25 cellular contexts compared by ENCODE assay signal in the genomic region with DNA sequence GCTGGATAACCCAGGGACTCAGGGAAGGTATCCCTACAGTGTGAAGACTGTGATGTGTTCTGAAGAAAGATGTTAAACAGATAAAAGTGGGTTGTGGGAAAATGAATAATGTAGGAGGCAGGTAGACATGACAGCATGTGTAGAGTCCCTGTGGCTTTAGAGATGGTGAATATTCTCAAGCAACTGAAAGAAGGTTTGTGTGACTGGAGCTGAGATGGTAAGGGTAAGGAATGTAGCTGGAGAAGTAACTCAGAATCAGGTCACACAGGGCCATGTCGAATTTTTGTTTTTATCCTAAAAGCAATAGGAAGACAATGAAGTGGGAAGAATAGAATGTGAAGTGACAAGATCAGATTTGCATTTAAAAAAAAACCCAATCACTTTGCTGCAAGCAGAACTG. TPM values are rescaled to one million over a fixed set of nuclear protein-coding genes. Genes with fewer than 3 reads are reported as not detected.
DNase-seq lines count a peak whose midpoint lies in the region; ATAC-seq, FAIRE-seq and TF ChIP-seq lines count a peak whose summit lies in the region.
"Had no signal": no experiment of that assay in that cellular context is flagged by ENCODE, and none has a peak within 500 bp of the region (broad histone marks: within the 10 kb centered on the region; RNA-seq: fewer than 3 reads in every experiment).

No MANE protein-coding gene starts in this region.

- H3K36me3 ChIP-seq in H1 (ENCODE audit: control insufficient read depth in 2 of 4, insufficient read depth in 4 of 4, low read length in 3 of 4) (no peaks in the 10 kb centered on the region; a peak in 1 of 8 replicates), breast epithelium (no peaks in the 10 kb centered on the region)
- H3K36me3 ChIP-seq: BLaER1 treated with 17β-estradiol and CSF1 and Interleukin-3, amounts not matched to agents 10 nM and 100 nM had no signal

- no peak overlapping the region for H3K4ac ChIP-seq in H1 (replicated peaks; ENCODE audit: insufficient read length, low read depth, low read length)

- no peak overlapping the region for H4K8ac ChIP-seq in H1 (ENCODE audit: extremely low read depth, insufficient read depth, low read length)

- no peak overlapping the region for H3K18ac ChIP-seq in H1 (ENCODE audit: extremely low read depth, low read length)

- no peak overlapping the region for H2BK20ac ChIP-seq in H1 (ENCODE audit: low read length)

- H3K27ac Mint-ChIP-seq in Calu3 (ENCODE audit: unreplicated experiment) (peak overlapping the region; percentile 7), WTC11 (peak overlapping the region; percentile 4; the same call in 1 of the 2 replicates)
- no peak overlapping the region for H3K27ac Mint-ChIP-seq in activated T-cell treated with anti-CD3 and anti-CD28 coated beads, Interleukin-2, amount 50 U/mL, for 72 hours
- H3K27ac Mint-ChIP-seq: B cell; CD4-positive, alpha-beta T cell; CD8-positive, alpha-beta T cell had no signal

- H3K27ac ChIP-seq in H1 (ENCODE audit: low read depth, low read length), result no peak overlapping the region
- H3K27ac ChIP-seq in breast epithelium, result no peak overlapping the region
- H3K27ac ChIP-seq: BLaER1 treated with 17β-estradiol and CSF1 and Interleukin-3, amounts not matched to agents 10 nM and 100 nM; C4-2B had no signal

- no peak overlapping the region for H2AFZ ChIP-seq in H1 (ENCODE audit: low read length)

- no peak overlapping the region for H4K91ac ChIP-seq in H1 (replicated peaks; ENCODE audit: insufficient read length, low read length)

- H3K27me3 Mint-ChIP-seq in Calu3 (ENCODE audit: unreplicated experiment) (no peaks in the 10 kb centered on the region), WTC11 (ENCODE audit: low read depth) (no peaks in the 10 kb centered on the region)
- H3K27me3 Mint-ChIP-seq in activated T-cell treated with anti-CD3 and anti-CD28 coated beads, Interleukin-2, amount 50 U/mL, for 72 hours (ENCODE audit: low read depth), result no peaks in the 10 kb centered on the region
- H3K27me3 Mint-ChIP-seq: B cell; CD4-positive, alpha-beta T cell had no signal

- H3K27me3 ChIP-seq in H1 (replicated peaks in 1 of 4; ENCODE audit: control insufficient read depth in 3 of 4, extremely low read depth in 1 of 4, insufficient read depth in 3 of 4, low read length in 3 of 4) (no peaks in the 10 kb centered on the region), breast epithelium (no peaks in the 10 kb centered on the region)
- H3K27me3 ChIP-seq: BLaER1 treated with 17β-estradiol and CSF1 and Interleukin-3, amounts not matched to agents 10 nM and 100 nM had no signal

- no peaks in the 10 kb centered on the region for H3K79me1 ChIP-seq in H1 (ENCODE audit: low read depth, low read length)

- ATAC-seq in WTC11, result peak; percentile 57
- no peak for ATAC-seq in activated T-cell treated with anti-CD3 and anti-CD28 coated beads, Interleukin-2, amount 50 U/mL, for 72 hours (replicated peaks in 1 of 2)
- no peak for ATAC-seq in HG03108 (IDR thresholded peaks at IDR 0.05; ENCODE audit: unreplicated experiment)
- ATAC-seq: CD8-positive, alpha-beta T cell; GM12878 had no signal

- H4K20me1 ChIP-seq in H1 (replicated peaks in 1 of 2; ENCODE audit: control insufficient read depth in 1 of 2, insufficient read depth in 2 of 2, low read length in 2 of 2), result no peaks in the 10 kb centered on the region
- H4K20me1 ChIP-seq: BLaER1 treated with 17β-estradiol and CSF1 and Interleukin-3, amounts not matched to agents 10 nM and 100 nM had no signal

- H3K56ac ChIP-seq in H1 (replicated peaks; ENCODE audit: insufficient read length, low read depth, low read length), result no peak overlapping the region

- DNase-seq in Calu3 (no peak), WTC11 (ENCODE audit: low spot score) (no peak), H1 (ENCODE audit: low read depth in 1 of 2, low spot score in 2 of 2) (no peak), breast epithelium (ENCODE audit: low spot score in 2 of 2) (no peak), NCI-H526 (lab: John Stamatoyannopoulos, UW) (no peak)
- no peak for DNase-seq in activated T-cell treated with anti-CD3 and anti-CD28 coated beads, Interleukin-2, amount 50 U/mL, for 72 hours
- DNase-seq: 8988T; AML-193; Caco-2; CD4-positive, alpha-beta T cell; CD8-positive, alpha-beta T cell; DMS 273 treated with DMSO at 0.1 percent for 48 hours; DMS153; DMS53; DMS79; DND-41; EL; GDM1 had no signal

- no peak overlapping the region for H2BK5ac ChIP-seq in H1 (ENCODE audit: low read depth, low read length)

- H2BK120ac ChIP-seq in H1 (replicated peaks; ENCODE audit: low read depth, low read length), result no peak overlapping the region

- H3K9ac ChIP-seq in H1 (replicated peaks in 1 of 4; ENCODE audit: extremely low read depth in 1 of 4, low read depth in 3 of 4, low read length in 3 of 4), result no peak overlapping the region
- H3K9ac ChIP-seq: BLaER1 treated with 17β-estradiol and CSF1 and Interleukin-3, amounts not matched to agents 10 nM and 100 nM had no signal

- CTCF ChIA-PET in Calu3 (lab: Charles Lee) (interaction anchor here (0.6 to 0.9 kb wide), 2 partner anchors 11 to 115 kb away, joined by 3 to 4 read pairs; no protein-coding TSS in a partner anchor), WTC11 (lab: Charles Lee) (interaction anchor here (0.9 kb wide), 1 partner anchor 11 kb away, joined by 3 read pairs; no protein-coding TSS in a partner anchor), H1 (lab: Charles Lee; ENCODE audit: partially characterized antibody) (interaction anchor here (0.6 to 0.7 kb wide), 2 partner anchors 10 to 1276 kb away, joined by 3 read pairs; no protein-coding TSS in a partner anchor)

- no peak for TF ChIP-seq RAD21 in H1 (IDR thresholded peaks at IDR 0.05 in 1 of 2, conservative IDR thresholded peaks at IDR 0.05 in 1 of 2; ENCODE audit: low read depth in 2 of 2, low read length in 2 of 2)

- peaks cover 9% of the 10 kb centered on the region for H3K36me3 Mint-ChIP-seq in Calu3 (ENCODE audit: insufficient read depth, unreplicated experiment)
- H3K36me3 Mint-ChIP-seq in WTC11, result peaks cover 6% of the 10 kb centered on the region
- no peaks in the 10 kb centered on the region for H3K36me3 Mint-ChIP-seq in activated T-cell treated with anti-CD3 and anti-CD28 coated beads, Interleukin-2, amount 50 U/mL, for 72 hours (ENCODE audit: insufficient read depth in 2 of 2)
- H3K36me3 Mint-ChIP-seq: CD8-positive, alpha-beta T cell had no signal

- H3K4me3 ChIP-seq in H1 (ENCODE audit: extremely low read depth in 1 of 4, insufficient read depth in 2 of 4, low read depth in 3 of 4, low read length in 4 of 4) (no peak overlapping the region), breast epithelium (no peak overlapping the region)
- H3K4me3 ChIP-seq: BLaER1 treated with 17β-estradiol and CSF1 and Interleukin-3, amounts not matched to agents 10 nM and 100 nM; GM12878 had no signal

- H3K4me1 ChIP-seq in H1 (replicated peaks in 1 of 4; ENCODE audit: control insufficient read depth in 3 of 4, insufficient read depth in 4 of 4, low read length in 3 of 4), result peaks cover 0 to 7% (median 1%) of the 10 kb centered on the region in 4 experiments; a peak in 3 of 7 replicates
- H3K4me1 ChIP-seq in breast epithelium, result no peaks in the 10 kb centered on the region
- H3K4me1 ChIP-seq: BLaER1 treated with 17β-estradiol and CSF1 and Interleukin-3, amounts not matched to agents 10 nM and 100 nM; Caco-2 had no signal

- BruUV-seq in Calu3 (replicated peaks; lab: Mats Ljungman, UMichigan), result no TSS peak

- H4K5ac ChIP-seq in H1 (ENCODE audit: insufficient read length, low read depth, low read length), result no peak overlapping the region

- H3K4me2 ChIP-seq in H1 (ENCODE audit: insufficient read depth in 1 of 2, low read depth in 2 of 2, low read length in 2 of 2), result no peak overlapping the region
- H3K4me2 ChIP-seq: BLaER1 treated with 17β-estradiol and CSF1 and Interleukin-3, amounts not matched to agents 10 nM and 100 nM had no signal

- no peak overlapping the region for H3K14ac ChIP-seq in H1 (ENCODE audit: insufficient read length)

- TF ChIP-seq CTCF in Calu3 (IDR thresholded peaks at IDR 0.05; ENCODE audit: unreplicated experiment), result no peak
- no peak for TF ChIP-seq CTCF in WTC11 (IDR thresholded peaks at IDR 0.05)
- TF ChIP-seq CTCF in H1 (IDR thresholded peaks at IDR 0.05; ENCODE audit: control extremely low read depth in 1 of 3, insufficient read depth in 1 of 3, low read depth in 1 of 3, low read length in 3 of 3), result no peak
- no peak for TF ChIP-seq CTCF in breast epithelium (IDR thresholded peaks at IDR 0.05)

- no peak for TF ChIP-seq EP300 in H1 (IDR thresholded peaks at IDR 0.05; ENCODE audit: borderline replicate concordance in 1 of 2, low read depth in 2 of 2, low read length in 2 of 2)

- 39% methylated on average over 1 of the region's 1 CpG; no CpG with 5 or more reads in 1 of the 2 experiments for WGBS in H1 (ENCODE audit: extremely low coverage in 1 of 2, insufficient coverage in 1 of 2, insufficient read length in 1 of 2, insufficient replicate concordance in 2 of 2, low coverage in 1 of 2, low lambda C conversion rate in 2 of 2, missing lambda C conversion rate in 1 of 2), 2 experiments

- intact Hi-C loops in Calu3 (cut with micrococcal nuclease; ENCODE audit: unreplicated experiment), result no loop called here
- intact Hi-C loops in breast epithelium (cut with DNase I; ENCODE audit: low total_unique reads), result no loop called here

- no peak overlapping the region for H2BK12ac ChIP-seq in H1 (ENCODE audit: low read depth, low read length)

- H3K9me3 ChIP-seq in H1 (ENCODE audit: insufficient read depth in 2 of 2, low read depth in 1 of 2, low read length in 1 of 2) (no peaks in the 10 kb centered on the region), breast epithelium (no peaks in the 10 kb centered on the region)
- H3K9me3 ChIP-seq: BLaER1 treated with 17β-estradiol and CSF1 and Interleukin-3, amounts not matched to agents 10 nM and 100 nM; Caco-2 had no signal

- H3K9me3 Mint-ChIP-seq in Calu3 (ENCODE audit: low read depth, unreplicated experiment) (no peaks in the 10 kb centered on the region), WTC11 (no peaks in the 10 kb centered on the region)
- H3K9me3 Mint-ChIP-seq in activated T-cell treated with anti-CD3 and anti-CD28 coated beads, Interleukin-2, amount 50 U/mL, for 72 hours, result no peaks in the 10 kb centered on the region
- H3K9me3 Mint-ChIP-seq: CD4-positive, alpha-beta T cell; CD8-positive, alpha-beta T cell had no signal

- no peak overlapping the region for H2BK15ac ChIP-seq in H1 (ENCODE audit: low read length)

- FAIRE-seq in H1 (lab: Jason Lieb, UNC), result peak; percentile 28
- FAIRE-seq: A204.1, GM12878, GM18507 had no signal

- no peaks in the 10 kb centered on the region for H3K79me2 ChIP-seq in H1 (ENCODE audit: control insufficient read depth in 1 of 2, insufficient read depth in 2 of 2, low read length in 2 of 2)

- H3K4me3 Mint-ChIP-seq in Calu3 (ENCODE audit: low read depth, unreplicated experiment) (no peak overlapping the region), WTC11 (no peak overlapping the region)
- no peak overlapping the region for H3K4me3 Mint-ChIP-seq in activated T-cell treated with anti-CD3 and anti-CD28 coated beads, Interleukin-2, amount 50 U/mL, for 72 hours
- H3K4me3 Mint-ChIP-seq: B cell; CD4-positive, alpha-beta T cell; CD8-positive, alpha-beta T cell had no signal

- H3K4me1 Mint-ChIP-seq in Calu3 (ENCODE audit: low read depth, unreplicated experiment) (peaks cover 9% of the 10 kb centered on the region), WTC11 (peaks cover 14% of the 10 kb centered on the region)
- H3K4me1 Mint-ChIP-seq in activated T-cell treated with anti-CD3 and anti-CD28 coated beads, Interleukin-2, amount 50 U/mL, for 72 hours (ENCODE audit: low read depth), result no peaks in the 10 kb centered on the region
- H3K4me1 Mint-ChIP-seq: B cell had no signal

- H2AK5ac ChIP-seq in H1 (ENCODE audit: low read depth, low read length), result no peak overlapping the region

- H3K23me2 ChIP-seq in H1 (ENCODE audit: low read depth, low read length), result no peaks in the 10 kb centered on the region

- no peak overlapping the region for H3K23ac ChIP-seq in H1 (ENCODE audit: insufficient read length)

- POLR2A ChIA-PET in WTC11 (lab: Charles Lee) (interaction anchor here (0.6 to 0.7 kb wide), 3 partner anchors 162 to 273 kb away, joined by 3 to 4 read pairs (median 4); no protein-coding TSS in a partner anchor), H1 (lab: Charles Lee; ENCODE audit: partially characterized antibody) (no interaction called here)

- TF ChIP-seq POLR2A in H1 (IDR thresholded peaks at IDR 0.05; ENCODE audit: control extremely low read depth in 1 of 2, low read depth in 2 of 2, low read length in 2 of 2), result no peak
- no peak for TF ChIP-seq POLR2A in breast epithelium (IDR thresholded peaks at IDR 0.05)

RNA-seq across cellular contexts. Expression of a gene that starts 53.7 kb away (rescaled TPM):
- total RNA-seq in Calu3 (2022) (5.6 and 10.9 TPM in 2 replicates), WTC11 (2021) (13.8 to 20.3 TPM (median 20.0 TPM) in 3 replicates), breast epithelium (10 to 100 TPM; 12.5 to 14.8 (median 13.0) TPM)
- total RNA-seq in H1 (2021; fragmentation: NEBNext Ultra II Directional; extraction: Animal tissue kit (Norgen Biotek cat#: 25700)), result 23.0 and 23.1 TPM in 2 replicates
- polyA plus RNA-seq in H1 (2011; rRNA removed), result 22.6 and 33.4 TPM in 2 replicates
- 22.6 TPM for polyA plus RNA-seq in H1 (2011; cell fraction: cytosol; rRNA removed)
- polyA plus RNA-seq in H1 (2011; cell fraction: nucleus; rRNA removed), result 8.0 TPM
- polyA plus RNA-seq in H1 (2012, experiment 1 of 2), result 10.3 to 23.3 TPM (median 13.2 TPM) in 4 replicates
- 1.4 TPM for polyA plus RNA-seq in H1 (2012, experiment 2 of 2)
- 13.3 TPM for polyA plus RNA-seq in H1 (2013, experiment 1 of 2)
- polyA plus RNA-seq in H1 (2013, experiment 2 of 2), result 13.0 TPM
- polyA minus RNA-seq in H1 (2011; rRNA and poly(A)+ RNA removed), result 52.4 and 57.0 TPM in 2 replicates
- 21.9 TPM for polyA minus RNA-seq in H1 (2011; cell fraction: cytosol; rRNA and poly(A)+ RNA removed)
- polyA minus RNA-seq in H1 (2011; cell fraction: nucleus; rRNA and poly(A)+ RNA removed), result 81.2 TPM
- total RNA-seq in activated T-cell treated with anti-CD3 and anti-CD28 coated beads, Interleukin-2, amount 50 U/mL, for 72 hours, result 1 to 10 TPM; 5.6 to 9.4 TPM
